Comparison of ENCODE assay signal across 8 cellular contexts in the genomic region with DNA sequence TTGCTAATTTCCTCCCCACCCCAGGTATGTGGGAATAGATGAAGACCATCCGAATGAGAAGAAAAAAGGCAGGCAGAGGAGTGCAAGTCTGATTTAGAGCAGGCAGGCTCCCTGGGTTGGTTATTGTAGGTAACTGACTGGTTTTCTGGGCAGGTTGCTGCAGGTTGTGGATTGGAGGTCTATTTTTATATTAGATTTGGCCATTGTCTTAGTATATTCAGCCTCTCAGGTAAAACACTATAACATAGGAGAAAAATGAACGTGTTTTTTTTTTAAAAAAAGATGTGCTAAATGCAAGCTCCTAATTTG. TPM values are rescaled to one million over a fixed set of nuclear protein-coding genes. Genes with fewer than 3 reads are reported as not detected.
A peak's percentile ranks its signal among the peaks of the same experiment; 100 is the strongest.
DNase-seq lines count a peak whose midpoint lies in the region; ATAC-seq and TF ChIP-seq lines count a peak whose summit lies in the region.

No MANE protein-coding gene starts in this region.

- no peak for ATAC-seq in SK-N-SH treated with all-trans-retinoic acid at 6 μM for 48 hours
- ATAC-seq in activated T-helper 17 cell treated with anti-CD3 and anti-CD28 coated beads, Interleukin-2, amount 50 U/mL, for 72 hours (replicated peaks), result no peak
- no peak for ATAC-seq in HG02763 (IDR thresholded peaks at IDR 0.05; ENCODE audit: unreplicated experiment)
- no peak for ATAC-seq in GM19023 (IDR thresholded peaks at IDR 0.05; ENCODE audit: unreplicated experiment)

- DNase-seq in SK-N-SH (no peak), substantia nigra (lab: John Stamatoyannopoulos, UW) (no peak)
- DNase-seq in effector CD8-positive, alpha-beta T cell (lab: John Stamatoyannopoulos, UW), result no peak

- H3K79me2 ChIP-seq in SK-N-SH (ENCODE audit: insufficient read depth), result peaks cover 20% of the 10 kb centered on the region

- H3F3A ChIP-seq in SK-N-SH (replicated peaks; ENCODE audit: insufficient read depth), result peaks cover 8% of the 10 kb centered on the region

- H3K9ac ChIP-seq in SK-N-SH (peak overlapping the region; percentile 85), iPS-20b (ENCODE audit: low read depth, low read length) (peak overlapping the region; percentile 99)

- WGBS in SK-N-SH (ENCODE audit: low lambda C conversion rate), result 3% methylated on average over 2 of the region's 2 CpGs

- peak overlapping the region; percentile 95 for H3K4me2 ChIP-seq in SK-N-SH

- H3K27me3 ChIP-seq in SK-N-SH (ENCODE audit: insufficient read depth) (no peaks in the 10 kb centered on the region), iPS-20b (ENCODE audit: insufficient read depth, low read length) (no peaks in the 10 kb centered on the region)

- POLR2A ChIA-PET in SK-N-SH (lab: Yijun Ruan, JAX), result interaction anchor here (1.0 to 3.0 kb wide), 7 partner anchors 26 to 419 kb away, joined by 3 to 18 read pairs (median 3); partner anchors contain the start of genes NOL7 and SIRT5

- no peak for TF ChIP-seq EP300 in SK-N-SH (IDR thresholded peaks at IDR 0.05; ENCODE audit: borderline replicate concordance in 1 of 2, low read depth in 1 of 2, low read length in 1 of 2)

- no peaks in the 10 kb centered on the region for H4K20me1 ChIP-seq in SK-N-SH (ENCODE audit: insufficient read depth)

- H3K9me2 ChIP-seq in SK-N-SH, result no peaks in the 10 kb centered on the region

- H3K27ac ChIP-seq in SK-N-SH (ENCODE audit: low read depth in 2 of 2, low read length in 1 of 2) (peak overlapping the region; percentile 86 to 89; a peak in 3 of 4 replicates), iPS-20b (ENCODE audit: low read length) (peak overlapping the region; percentile 81), substantia nigra (ENCODE audit: low read depth, low read length, poor library complexity, severe bottlenecking) (peak overlapping the region; percentile 93)

- H3K36me3 Mint-ChIP-seq in activated T-helper 17 cell treated with anti-CD3 and anti-CD28 coated beads, Interleukin-2, amount 50 U/mL, for 72 hours (ENCODE audit: low read depth), result peaks cover 27% of the 10 kb centered on the region

- no peak for TF ChIP-seq CTCF in SK-N-SH (IDR thresholded peaks at IDR 0.05)

- H2AFZ ChIP-seq in SK-N-SH (ENCODE audit: low read depth), result peak overlapping the region; percentile 95

- peak overlapping the region; percentile 92 for H3K4me3 Mint-ChIP-seq in activated T-helper 17 cell treated with anti-CD3 and anti-CD28 coated beads, Interleukin-2, amount 50 U/mL, for 72 hours

- H3K27ac Mint-ChIP-seq in activated T-helper 17 cell treated with anti-CD3 and anti-CD28 coated beads, Interleukin-2, amount 50 U/mL, for 72 hours, result peak overlapping the region; percentile 94

- peaks cover 18 to 21% of the 10 kb centered on the region in 2 experiments for H3K36me3 ChIP-seq in SK-N-SH (replicated peaks in 1 of 2; ENCODE audit: control insufficient read depth in 1 of 2, insufficient read depth in 2 of 2, low read length in 1 of 2)
- H3K36me3 ChIP-seq in iPS-20b (ENCODE audit: insufficient read depth, low read depth, low read length), result peaks cover 28% of the 10 kb centered on the region

- peaks cover 7% of the 10 kb centered on the region for H3K4me1 Mint-ChIP-seq in activated T-helper 17 cell treated with anti-CD3 and anti-CD28 coated beads, Interleukin-2, amount 50 U/mL, for 72 hours

- CTCF ChIA-PET in SK-N-SH (lab: Yijun Ruan, JAX), result interaction anchor here (0.7 to 11.4 kb wide), 8 partner anchors 11 to 429 kb away, joined by 3 to 143 read pairs (median 4); partner anchors contain the start of gene SIRT5

- H3K9me3 ChIP-seq in SK-N-SH (no peaks in the 10 kb centered on the region), iPS-20b (ENCODE audit: insufficient read depth, low read depth, low read length) (no peaks in the 10 kb centered on the region)

- H3K9me3 Mint-ChIP-seq in activated T-helper 17 cell treated with anti-CD3 and anti-CD28 coated beads, Interleukin-2, amount 50 U/mL, for 72 hours, result no peaks in the 10 kb centered on the region

- peak overlapping the region; percentile 88 to 96 for H3K4me3 ChIP-seq in SK-N-SH (ENCODE audit: low read depth in 2 of 2, low read length in 1 of 2)
- peak overlapping the region; percentile 100 for H3K4me3 ChIP-seq in iPS-20b (ENCODE audit: low read length)

- H3K4me1 ChIP-seq in SK-N-SH (ENCODE audit: control insufficient read depth in 1 of 2, insufficient read depth in 2 of 2, low read depth in 1 of 2, low read length in 1 of 2) (peaks cover 4 to 12% of the 10 kb centered on the region in 2 experiments; a peak in 3 of 4 replicates), iPS-20b (ENCODE audit: insufficient read depth, low read length) (peaks cover 11% of the 10 kb centered on the region; the same call in 1 of the 2 replicates)

- TF ChIP-seq RAD21 in SK-N-SH (IDR thresholded peaks at IDR 0.05; ENCODE audit: low read length), result no peak

- no peaks in the 10 kb centered on the region for H3K27me3 Mint-ChIP-seq in activated T-helper 17 cell treated with anti-CD3 and anti-CD28 coated beads, Interleukin-2, amount 50 U/mL, for 72 hours

TF ChIP-seq in SK-N-SH, 30 proteins besides CTCF, POLR2A, EP300 and RAD21 (continues in another document):
- no peak for TF ChIP-seq TCF12 (IDR thresholded peaks at IDR 0.05)
- no peak for TF ChIP-seq TEAD4 (IDR thresholded peaks at IDR 0.05; ENCODE audit: borderline replicate concordance, insufficient read depth)
- TF ChIP-seq, protein P1, sequence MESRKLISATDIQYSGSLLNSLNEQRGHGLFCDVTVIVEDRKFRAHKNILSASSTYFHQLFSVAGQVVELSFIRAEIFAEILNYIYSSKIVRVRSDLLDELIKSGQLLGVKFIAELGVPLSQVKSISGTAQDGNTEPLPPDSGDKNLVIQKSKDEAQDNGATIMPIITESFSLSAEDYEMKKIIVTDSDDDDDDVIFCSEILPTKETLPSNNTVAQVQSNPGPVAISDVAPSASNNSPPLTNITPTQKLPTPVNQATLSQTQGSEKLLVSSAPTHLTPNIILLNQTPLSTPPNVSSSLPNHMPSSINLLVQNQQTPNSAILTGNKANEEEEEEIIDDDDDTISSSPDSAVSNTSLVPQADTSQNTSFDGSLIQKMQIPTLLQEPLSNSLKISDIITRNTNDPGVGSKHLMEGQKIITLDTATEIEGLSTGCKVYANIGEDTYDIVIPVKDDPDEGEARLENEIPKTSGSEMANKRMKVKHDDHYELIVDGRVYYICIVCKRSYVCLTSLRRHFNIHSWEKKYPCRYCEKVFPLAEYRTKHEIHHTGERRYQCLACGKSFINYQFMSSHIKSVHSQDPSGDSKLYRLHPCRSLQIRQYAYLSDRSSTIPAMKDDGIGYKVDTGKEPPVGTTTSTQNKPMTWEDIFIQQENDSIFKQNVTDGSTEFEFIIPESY (IDR thresholded peaks at IDR 0.05; ENCODE audit: borderline replicate concordance, low read depth), result 0 out of 2 replicates have a peak, but pooled peaks have one; percentile 5
- no peak for TF ChIP-seq FOXM1 (IDR thresholded peaks at IDR 0.05; ENCODE audit: low read depth)
- no peak for TF ChIP-seq USF1 (IDR thresholded peaks at IDR 0.05; ENCODE audit: borderline replicate concordance, low read depth)
- TF ChIP-seq, protein P2, sequence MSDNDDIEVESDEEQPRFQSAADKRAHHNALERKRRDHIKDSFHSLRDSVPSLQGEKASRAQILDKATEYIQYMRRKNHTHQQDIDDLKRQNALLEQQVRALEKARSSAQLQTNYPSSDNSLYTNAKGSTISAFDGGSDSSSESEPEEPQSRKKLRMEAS (IDR thresholded peaks at IDR 0.05; ENCODE audit: low read depth), result no peak

TF ChIP-seq in SK-N-SH treated with all-trans-retinoic acid at 6 μM for 48 hours, 23 proteins besides CTCF, POLR2A, EP300 and RAD21:
- TF ChIP-seq POU6F1 (CRISPR knock-in tag; IDR thresholded peaks at IDR 0.05; ENCODE audit: borderline replicate concordance, low read depth) (no peak), ZFP30 (CRISPR knock-in tag; IDR thresholded peaks at IDR 0.05) (no peak), ARNTL (CRISPR knock-in tag; IDR thresholded peaks at IDR 0.05; ENCODE audit: borderline replicate concordance, low read depth) (no peak), CREB5 (CRISPR knock-in tag; IDR thresholded peaks at IDR 0.05; ENCODE audit: low read depth) (no peak)
TF ChIP-seq in SK-N-SH treated with all-trans-retinoic acid at 6 μM for 48 hours: peak in this region for 0.

RNA-seq across cellular contexts. Expression of gene TBC1D7, which starts 0.5 kb away (rescaled TPM):
- 25.2 and 27.5 TPM in 2 replicates for polyA plus RNA-seq in SK-N-SH (2012; rRNA removed)
- polyA plus RNA-seq in SK-N-SH (2012; cell fraction: cytosol; rRNA removed), result 27.7 and 30.3 TPM in 2 replicates
- 22.8 and 24.5 TPM in 2 replicates for polyA plus RNA-seq in SK-N-SH (2012; cell fraction: nucleus; rRNA removed)
- 10 to 100 TPM in 1 of 2 donors, 1 to 10 TPM in 1; 9.6 to 16.2 TPM for total RNA-seq in activated T-helper 17 cell treated with anti-CD3 and anti-CD28 coated beads, Interleukin-2, amount 50 U/mL, for 72 hours
